Comparison of ENCODE assay signal across 8 cellular contexts in genomic region chr6:139161169-139161568, GRCh38. TPM values are rescaled to one million over a fixed set of nuclear protein-coding genes. Genes with fewer than 3 reads are reported as not detected.
DNase-seq lines count a peak whose midpoint lies in the region; ATAC-seq and TF ChIP-seq lines count a peak whose summit lies in the region.

No MANE protein-coding gene starts in this region.

- H3K4me3 Mint-ChIP-seq in CD8-positive, alpha-beta T cell: peak overlapping the region; percentile 70
- H3K4me3 Mint-ChIP-seq in mesothelial cell of epicardium: no peak overlapping the region

- TF ChIP-seq POLR2A in esophagus squamous epithelium (IDR thresholded peaks at IDR 0.05): no peak
- no peak for TF ChIP-seq POLR2A in upper lobe of left lung (IDR thresholded peaks at IDR 0.05)

- no peaks in the 10 kb centered on the region for H3K9me3 Mint-ChIP-seq in CD8-positive, alpha-beta T cell
- H3K9me3 Mint-ChIP-seq in mesothelial cell of epicardium: peaks cover 5% of the 10 kb centered on the region

- TF ChIP-seq CTCF in CD8-positive, alpha-beta T cell (IDR thresholded peaks at IDR 0.05): no peak
- TF ChIP-seq CTCF in esophagus squamous epithelium (IDR thresholded peaks at IDR 0.05): no peak
- TF ChIP-seq CTCF in upper lobe of left lung (IDR thresholded peaks at IDR 0.05): no peak
- TF ChIP-seq CTCF in mesothelial cell of epicardium (IDR thresholded peaks at IDR 0.05; ENCODE audit: unreplicated experiment): no peak

- peak overlapping the region; percentile 52 for H3K27ac ChIP-seq in CD8-positive, alpha-beta T cell (ENCODE audit: low read depth, low read length)
- peak overlapping the region; percentile 9 to 63 (median 42) for H3K27ac ChIP-seq in esophagus squamous epithelium
- peak overlapping the region in 3 of 4 donors; percentile 14 to 33 (median 24) for H3K27ac ChIP-seq in upper lobe of left lung

- no peaks in the 10 kb centered on the region for H3K9me3 ChIP-seq in CD8-positive, alpha-beta T cell (ENCODE audit: low read length)
- H3K9me3 ChIP-seq in esophagus squamous epithelium (no peaks in the 10 kb centered on the region), upper lobe of left lung (no peaks in the 10 kb centered on the region)

- 20 to 50% methylated on average over 1 of the region's 1 CpG for WGBS in esophagus squamous epithelium, 2 donors
- 11 to 40% methylated on average over 1 of the region's 1 CpG for WGBS in upper lobe of left lung, 2 donors

- H3K27me3 Mint-ChIP-seq in CD8-positive, alpha-beta T cell (ENCODE audit: low read depth): no peaks in the 10 kb centered on the region
- H3K27me3 Mint-ChIP-seq in mesothelial cell of epicardium (ENCODE audit: low read depth): no peaks in the 10 kb centered on the region

- no peak for TF ChIP-seq EP300 in upper lobe of left lung (IDR thresholded peaks at IDR 0.05)

- CTCF ChIA-PET in CD8-positive, alpha-beta T cell (lab: Charles Lee): interaction anchor here (0.7 to 3.7 kb wide), 7 partner anchors 12 to 36 kb away, joined by 3 to 13 read pairs (median 4); no protein-coding TSS in a partner anchor

- POLR2A ChIA-PET in CD8-positive, alpha-beta T cell (lab: Charles Lee): interaction anchor here (0.8 to 5.8 kb wide), 11 partner anchors 9 to 213 kb away, joined by 3 to 41 read pairs (median 8); partner anchors contain the start of genes CITED2 and TXLNB

- H3K36me3 Mint-ChIP-seq in CD8-positive, alpha-beta T cell: peaks cover 54% of the 10 kb centered on the region
- H3K36me3 Mint-ChIP-seq in mesothelial cell of epicardium: peaks cover 8% of the 10 kb centered on the region

- H3K36me3 ChIP-seq in CD8-positive, alpha-beta T cell (ENCODE audit: insufficient read depth, low read length): no peaks in the 10 kb centered on the region
- H3K36me3 ChIP-seq in esophagus squamous epithelium (peaks cover 0 to 5% (median 1%) of the 10 kb centered on the region in 3 donors), upper lobe of left lung (peaks cover 0 to 4% (median under 1%) of the 10 kb centered on the region in 4 donors)

- peak overlapping the region; percentile 93 for H3K27ac Mint-ChIP-seq in CD8-positive, alpha-beta T cell
- no peak overlapping the region for H3K27ac Mint-ChIP-seq in mesothelial cell of epicardium

- peak overlapping the region; percentile 10 for H3K4me3 ChIP-seq in CD8-positive, alpha-beta T cell (ENCODE audit: low read depth, low read length)
- no peak overlapping the region for H3K4me3 ChIP-seq in esophagus squamous epithelium
- H3K4me3 ChIP-seq in upper lobe of left lung: no peak overlapping the region

- peaks cover 94% of the 10 kb centered on the region for H3K4me1 Mint-ChIP-seq in CD8-positive, alpha-beta T cell (ENCODE audit: low read depth)
- peaks cover 16% of the 10 kb centered on the region for H3K4me1 Mint-ChIP-seq in mesothelial cell of epicardium

- no peaks in the 10 kb centered on the region for H3K27me3 ChIP-seq in CD8-positive, alpha-beta T cell (ENCODE audit: insufficient read depth, low read length)
- H3K27me3 ChIP-seq in esophagus squamous epithelium (no peaks in the 10 kb centered on the region), upper lobe of left lung (no peaks in the 10 kb centered on the region)

- peaks cover 91% of the 10 kb centered on the region for H3K4me1 ChIP-seq in CD8-positive, alpha-beta T cell (ENCODE audit: insufficient read depth, low read length)
- H3K4me1 ChIP-seq in esophagus squamous epithelium (peaks cover 12 to 77% (median 19%) of the 10 kb centered on the region in 3 donors), upper lobe of left lung (peaks cover 28 to 52% (median 37%) of the 10 kb centered on the region in 4 donors)

- ATAC-seq in CD8-positive, alpha-beta T cell: peak; percentile 74
- ATAC-seq in HG02678 (IDR thresholded peaks at IDR 0.05; ENCODE audit: unreplicated experiment) (peak; percentile 17), upper lobe of left lung (ENCODE audit: low FRiP score in 2 of 2) (peak; percentile 56 to 72), GM21717 (IDR thresholded peaks at IDR 0.05; ENCODE audit: unreplicated experiment) (no peak)

- intact Hi-C loops in CD8-positive, alpha-beta T cell (cut with DNase I, micrococcal nuclease): loop anchor here (1.0 to 10.0 kb wide), 6 partner anchors 8 to 386 kb away; partner anchors contain the start of genes ABRACL (in 1 of the 2) and CCDC28A (in 1 of the 2)
- intact Hi-C loops in esophagus squamous epithelium (cut with DNase I): no loop called here

- peak; percentile 46 to 87 (median 71) for DNase-seq in CD8-positive, alpha-beta T cell
- DNase-seq in T-helper 9 cell (peak; percentile 71), esophagus squamous epithelium (lab: John Stamatoyannopoulos, UW) (no peak), upper lobe of left lung (peak in 1 of 2 donors; percentile 36), mesothelial cell of epicardium (ENCODE audit: low spot score in 2 of 2, unreplicated experiment in 2 of 2) (no peak), NCI-H1092 (lab: John Stamatoyannopoulos, UW) (no peak)

RNA-seq across cellular contexts. Expression of gene HECA, which starts 26.3 kb away (rescaled TPM):
- total RNA-seq in CD8-positive, alpha-beta T cell: 100 to 1,000 TPM; 231 to 234 TPM
- total RNA-seq in esophagus squamous epithelium: 10 to 100 TPM; 29.6 to 44.4 (median 35.8) TPM
- total RNA-seq in upper lobe of left lung: 10 to 100 TPM; 34.4 to 57.6 (median 41.2) TPM
- total RNA-seq in mesothelial cell of epicardium: 25.9 to 28.5 TPM (median 27.5 TPM) in 3 replicates

Comparison
In these comparisons a context has a peak if more than half of its experiments do, and no peak if none do; other contexts are left out.
1. DNase-seq: peak in CD8-positive, alpha-beta T cell (7 of 7) and T-helper 9 cell (single experiment); none in esophagus squamous epithelium (single experiment), mesothelial cell of epicardium (0 of 2) and NCI-H1092 (single experiment).
2. Peak in every context shown above with its lines, with median percentiles within 50 percentile points of each other: H3K27ac ChIP-seq.